Comparison of ENCODE assay signal across 8 cellular contexts in the genomic region with DNA sequence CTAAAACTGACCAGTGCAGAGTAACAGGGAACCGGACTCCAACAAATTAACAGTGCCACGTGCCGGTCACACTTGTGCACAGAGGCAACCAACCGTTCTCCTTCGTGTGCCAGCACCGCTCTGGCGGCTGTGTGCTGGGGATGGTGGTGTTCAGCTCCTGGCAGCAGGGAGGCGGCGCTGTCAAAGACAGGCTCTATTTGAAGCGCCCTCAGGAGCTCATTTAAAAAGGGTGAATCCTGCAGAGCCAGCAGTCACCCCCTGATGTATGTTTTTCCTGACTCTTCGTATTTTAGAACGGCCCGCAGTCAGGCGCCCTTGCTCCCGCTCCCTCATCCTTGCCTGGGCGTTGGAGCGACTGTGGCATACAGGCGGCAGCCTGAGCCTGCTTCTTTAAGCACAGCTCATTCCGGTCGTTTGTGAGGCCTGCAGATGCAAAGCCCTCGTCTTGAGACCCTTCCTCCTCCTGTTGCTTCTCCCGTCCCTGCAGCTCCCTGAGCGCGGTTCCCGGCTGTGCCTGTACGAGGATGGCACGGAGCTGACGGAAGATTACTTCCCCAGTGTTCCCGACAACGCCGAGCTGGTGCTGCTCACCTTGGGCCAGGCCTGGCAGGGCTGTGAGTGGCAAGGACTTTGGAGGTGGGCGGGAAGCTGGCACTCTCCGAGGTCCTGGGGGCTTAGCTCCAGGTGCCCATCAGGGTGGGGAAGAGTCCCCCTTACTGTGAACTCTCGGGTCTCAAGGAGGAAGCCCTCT. TPM values are rescaled to one million over a fixed set of nuclear protein-coding genes. Genes with fewer than 3 reads are reported as not detected.
DNase-seq lines count a peak whose midpoint lies in the region; ATAC-seq and TF ChIP-seq lines count a peak whose summit lies in the region.

No MANE protein-coding gene starts in this region.

- H3K27ac ChIP-seq in dorsolateral prefrontal cortex (peak overlapping the region in 49 of 59 donors; percentile 6 to 95 (median 82)), upper lobe of right lung (no peak overlapping the region)

- H3K27me3 Mint-ChIP-seq in mesothelial cell of epicardium (ENCODE audit: low read depth) = no peaks in the 10 kb centered on the region

- TF ChIP-seq CTCF in dorsolateral prefrontal cortex (IDR thresholded peaks at IDR 0.05 in 54 of 56, conservative IDR thresholded peaks at IDR 0.05 in 2 of 56; ENCODE audit: low read depth in 1 of 56, partially characterized antibody in 56 of 56) (peak in 41 of 56 donors; percentile 15 to 60 (median 42)), mesothelial cell of epicardium (IDR thresholded peaks at IDR 0.05; ENCODE audit: unreplicated experiment) (no peak), upper lobe of right lung (IDR thresholded peaks at IDR 0.05) (no peak)

- no peaks in the 10 kb centered on the region for H3K36me3 ChIP-seq in upper lobe of right lung

- H3K9me3 ChIP-seq in upper lobe of right lung = no peaks in the 10 kb centered on the region

- intact Hi-C loops in dorsolateral prefrontal cortex (cut with DNase I) = loop anchor here (2.0 to 5.0 kb wide), 2 partner anchors 42 to 61 kb away; partner anchors contain the start of genes C1orf174 (in 2 of the 2) and LRRC47 (in 1 of the 2)
- intact Hi-C loops in upper lobe of right lung (cut with DNase I) = no loop called here

- H3K27me3 ChIP-seq in dorsolateral prefrontal cortex (no peaks in the 10 kb centered on the region), upper lobe of right lung (no peaks in the 10 kb centered on the region)

- H3K4me3 Mint-ChIP-seq in mesothelial cell of epicardium = peak overlapping the region; percentile 97

- DNase-seq in stimulated activated CD4-positive, alpha-beta T cell treated with anti-CD3 and anti-CD28 coated beads, Interleukin-2, amount 100 ng/mL, for 24 hours = peak; percentile 6 to 21
- DNase-seq in stimulated activated CD4-positive, alpha-beta T cell treated with anti-CD3 and anti-CD28 coated beads, Interleukin-4, amount 100 ng/mL, for 24 hours = no peak
- peak; percentile 18 for DNase-seq in RPMI7951 (ENCODE audit: low read depth)
- peak; percentile 36 to 78 (median 68) for DNase-seq in dorsolateral prefrontal cortex
- no peak for DNase-seq in mesothelial cell of epicardium (ENCODE audit: low spot score in 2 of 2, unreplicated experiment in 2 of 2)
- no peak for DNase-seq in upper lobe of right lung
- DNase-seq in NCI-H2227 treated with DMSO at 0.1 percent for 48 hours (lab: John Stamatoyannopoulos, UW) = no peak

- ATAC-seq in upper lobe of right lung (no peak), HG02884 (IDR thresholded peaks at IDR 0.05; ENCODE audit: unreplicated experiment) (no peak)

- peaks cover 19% of the 10 kb centered on the region for H3K4me1 ChIP-seq in upper lobe of right lung

- peaks cover 9% of the 10 kb centered on the region for H3K36me3 Mint-ChIP-seq in mesothelial cell of epicardium

- H3K9me3 Mint-ChIP-seq in mesothelial cell of epicardium = peaks cover 3% of the 10 kb centered on the region

- H3K4me1 Mint-ChIP-seq in mesothelial cell of epicardium = peaks cover 27% of the 10 kb centered on the region

- H3K4me3 ChIP-seq in dorsolateral prefrontal cortex (peak overlapping the region; percentile 66 to 100 (median 94)), upper lobe of right lung (peak overlapping the region; percentile 92)

- no peak overlapping the region for H3K27ac Mint-ChIP-seq in mesothelial cell of epicardium

RNA-seq across cellular contexts. Expression of gene DFFB, which starts 1.1 kb away (rescaled TPM):
- 4.4 and 9.4 TPM in 2 replicates for total RNA-seq in RPMI7951 (2014; rRNA removed; shearing (Covaris generic))
- total RNA-seq in dorsolateral prefrontal cortex (10 to 100 TPM in 117 of 120 experiments, 1 to 10 TPM in 3; 6.3 to 27.1 (median 16.6) TPM), mesothelial cell of epicardium (10.7 to 11.0 TPM (median 10.9 TPM) in 3 replicates), upper lobe of right lung (8.5 TPM)

RNA-seq across cellular contexts. Expression of gene CEP104, which starts 1.4 kb away (rescaled TPM):
- 11.5 and 32.6 TPM in 2 replicates for total RNA-seq in RPMI7951 (2014; rRNA removed; shearing (Covaris generic))
- 10 to 100 TPM; 37.8 to 83.4 (median 59.1) TPM for total RNA-seq in dorsolateral prefrontal cortex
- total RNA-seq in mesothelial cell of epicardium = 32.2 to 37.0 TPM (median 35.2 TPM) in 3 replicates
- total RNA-seq in upper lobe of right lung = 61.0 TPM

RNA-seq across cellular contexts. Expression of gene C1orf174, which starts 41.7 kb away (rescaled TPM):
- 45.2 and 55.0 TPM in 2 replicates for total RNA-seq in RPMI7951 (2014; rRNA removed; shearing (Covaris generic))
- 10 to 100 TPM in 118 of 120 experiments, 1 to 10 TPM in 2; 8.6 to 24.2 (median 15.2) TPM for total RNA-seq in dorsolateral prefrontal cortex
- total RNA-seq in mesothelial cell of epicardium = 25.8 to 27.0 TPM (median 26.6 TPM) in 3 replicates
- 19.9 TPM for total RNA-seq in upper lobe of right lung

Comparison
In these comparisons a context has a peak if more than half of its experiments do, and no peak if none do; other contexts are left out.
1. DNase-seq: peak in stimulated activated CD4-positive, alpha-beta T cell treated with anti-CD3 and anti-CD28 coated beads, Interleukin-2, amount 100 ng/mL, for 24 hours (2 of 2), RPMI7951 (single experiment) and dorsolateral prefrontal cortex (10 of 10); none in stimulated activated CD4-positive, alpha-beta T cell treated with anti-CD3 and anti-CD28 coated beads, Interleukin-4, amount 100 ng/mL, for 24 hours (single experiment), mesothelial cell of epicardium (0 of 2), upper lobe of right lung (single experiment) and NCI-H2227 treated with DMSO at 0.1 percent for 48 hours (single experiment).
2. CTCF ChIP-seq: peak in dorsolateral prefrontal cortex (41 of 56); none in mesothelial cell of epicardium (single experiment) and upper lobe of right lung (single experiment).